8 cellular contexts compared by ENCODE assay signal in the genomic region with DNA sequence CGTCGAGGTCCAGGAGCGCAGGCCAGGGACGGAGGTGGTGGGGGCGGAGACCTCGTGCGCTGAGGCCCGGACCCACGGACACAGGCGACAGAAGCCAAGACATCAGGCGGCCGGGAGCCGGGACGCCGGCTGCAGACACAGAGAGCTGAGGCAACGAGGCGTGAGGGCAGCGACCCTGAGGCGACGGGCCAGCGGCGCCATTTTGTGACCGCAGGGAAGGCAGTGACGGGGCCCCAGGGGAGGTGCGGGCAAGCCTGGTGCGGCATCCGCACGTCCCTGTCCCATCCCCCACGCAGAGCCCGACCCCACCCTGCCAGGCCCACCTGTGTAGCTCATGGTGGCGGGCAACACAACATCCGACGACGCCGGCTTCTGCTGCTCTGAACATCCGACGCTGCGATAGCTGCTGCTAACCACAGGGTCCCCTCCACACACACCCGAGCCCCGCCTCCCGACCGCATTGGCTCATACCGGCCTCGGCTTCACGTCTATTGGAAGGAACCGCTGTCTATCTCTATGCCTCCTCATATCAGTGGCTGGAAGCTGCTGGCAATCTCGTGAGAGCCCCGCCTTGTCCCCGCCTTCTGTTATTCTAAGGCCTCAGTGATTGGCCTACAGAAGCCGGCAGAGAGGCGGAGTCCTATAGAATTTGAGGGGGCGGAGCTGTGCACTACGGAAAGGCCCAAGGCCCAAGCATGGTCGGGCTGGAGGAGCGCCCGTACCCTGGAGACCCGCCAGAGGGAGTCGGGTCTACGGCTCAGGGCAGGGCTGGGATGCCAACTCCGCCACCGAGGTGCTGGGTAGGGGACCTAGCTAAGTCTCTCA. TPM values are rescaled to one million over a fixed set of nuclear protein-coding genes. Genes with fewer than 3 reads are reported as not detected.
A peak's percentile ranks its signal among the peaks of the same experiment; 100 is the strongest.
DNase-seq lines count a peak whose midpoint lies in the region; ATAC-seq and TF ChIP-seq lines count a peak whose summit lies in the region.

A gene with protein sequence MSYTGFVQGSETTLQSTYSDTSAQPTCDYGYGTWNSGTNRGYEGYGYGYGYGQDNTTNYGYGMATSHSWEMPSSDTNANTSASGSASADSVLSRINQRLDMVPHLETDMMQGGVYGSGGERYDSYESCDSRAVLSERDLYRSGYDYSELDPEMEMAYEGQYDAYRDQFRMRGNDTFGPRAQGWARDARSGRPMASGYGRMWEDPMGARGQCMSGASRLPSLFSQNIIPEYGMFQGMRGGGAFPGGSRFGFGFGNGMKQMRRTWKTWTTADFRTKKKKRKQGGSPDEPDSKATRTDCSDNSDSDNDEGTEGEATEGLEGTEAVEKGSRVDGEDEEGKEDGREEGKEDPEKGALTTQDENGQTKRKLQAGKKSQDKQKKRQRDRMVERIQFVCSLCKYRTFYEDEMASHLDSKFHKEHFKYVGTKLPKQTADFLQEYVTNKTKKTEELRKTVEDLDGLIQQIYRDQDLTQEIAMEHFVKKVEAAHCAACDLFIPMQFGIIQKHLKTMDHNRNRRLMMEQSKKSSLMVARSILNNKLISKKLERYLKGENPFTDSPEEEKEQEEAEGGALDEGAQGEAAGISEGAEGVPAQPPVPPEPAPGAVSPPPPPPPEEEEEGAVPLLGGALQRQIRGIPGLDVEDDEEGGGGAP (minus strand): TSS at position 401 of the 825 bp plus-strand sequence. CDS start 65 bp downstream, at position 336.

- peak; percentile 92 for ATAC-seq in HG02763 (IDR thresholded peaks at IDR 0.05; ENCODE audit: unreplicated experiment)
- ATAC-seq in activated naive CD8-positive, alpha-beta T cell treated with anti-CD3 and anti-CD28 coated beads, Interleukin-2, amount 50 U/mL, for 24 hours = peak; percentile 98
- ATAC-seq in Right ventricle myocardium inferior = peak; percentile 98

- H3K4me3 Mint-ChIP-seq in activated naive CD8-positive, alpha-beta T cell treated with anti-CD3 and anti-CD28 coated beads, Interleukin-2, amount 50 U/mL, for 24 hours = peak within 1 kb of the TSS; percentile 95

- H3K27ac ChIP-seq in ovary (peak within 1 kb of the TSS; percentile 22 to 67), thyroid gland (peak within 1 kb of the TSS; percentile 82 to 92 (median 90))

- DNase-seq in NCI-H1417 treated with DMSO at 0.1 percent for 48 hours (lab: John Stamatoyannopoulos, UW) (peak; percentile 100), SW480 (ENCODE audit: low spot score) (peak; percentile 100), Right ventricle myocardium inferior (ENCODE audit: missing footprints) (peak; percentile 99), ovary (peak; percentile 97 to 99 (median 98)), thyroid gland (peak; percentile 99 to 100)
- DNase-seq in activated naive CD8-positive, alpha-beta T cell treated with anti-CD3 and anti-CD28 coated beads, Interleukin-2, amount 50 U/mL, for 24 hours = peak; percentile 98

- H3K4me3 ChIP-seq in ovary = peak within 1 kb of the TSS; percentile 99
- peak within 1 kb of the TSS; percentile 33 to 99 (median 56) for H3K4me3 ChIP-seq in thyroid gland (replicated peaks in 1 of 3)

- TF ChIP-seq CTCF in GM12874 (IDR thresholded peaks at IDR 0.05; ENCODE audit: insufficient read depth, low read depth, low read length) (peak; percentile 82), ovary (IDR thresholded peaks at IDR 0.05) (peak; percentile 37 to 56 (median 49)), thyroid gland (IDR thresholded peaks at IDR 0.05) (peak in 4 of 6 experiments; percentile 47 to 66 (median 54))

- TF ChIP-seq POLR2A in ovary (IDR thresholded peaks at IDR 0.05) (peak; percentile 83), thyroid gland (IDR thresholded peaks at IDR 0.05) (peak; percentile 54 to 93)

- TF ChIP-seq EP300 in ovary (IDR thresholded peaks at IDR 0.05) = no peak

- peaks cover 25% of the 10 kb centered on the region for H3K4me1 ChIP-seq in ovary (ENCODE audit: insufficient read depth)
- H3K4me1 ChIP-seq in thyroid gland = peaks cover 31 to 40% of the 10 kb centered on the region in 2 donors

- no peaks in the 10 kb centered on the region for H3K9me3 Mint-ChIP-seq in activated naive CD8-positive, alpha-beta T cell treated with anti-CD3 and anti-CD28 coated beads, Interleukin-2, amount 50 U/mL, for 24 hours

- intact Hi-C loops in Right ventricle myocardium inferior (cut with DNase I) (loop anchor here (1.0 to 5.0 kb wide), 3 partner anchors 14 to 138 kb away; no protein-coding TSS in a partner anchor), ovary (cut with DNase I) (loop anchor here in 1 of 4 donors (5.0 kb wide), 1 partner anchor 86 kb away; a partner anchor contains a TSS), thyroid gland (cut with DNase I) (loop anchor here (5.0 to 10.0 kb wide), 2 partner anchors 36 to 154 kb away; no protein-coding TSS in a partner anchor)

- WGBS in ovary, 3 donors = 0% methylated on average over 60 to 61 of the region's 61 CpGs
- 0 to 1% methylated on average over 19 to 45 of the region's 61 CpGs for WGBS in thyroid gland, 2 donors

- H3K4me1 Mint-ChIP-seq in activated naive CD8-positive, alpha-beta T cell treated with anti-CD3 and anti-CD28 coated beads, Interleukin-2, amount 50 U/mL, for 24 hours = peaks cover 38% of the 10 kb centered on the region

- no peaks in the 10 kb centered on the region for H3K27me3 Mint-ChIP-seq in activated naive CD8-positive, alpha-beta T cell treated with anti-CD3 and anti-CD28 coated beads, Interleukin-2, amount 50 U/mL, for 24 hours

- H3K36me3 ChIP-seq in ovary (no peaks in the 10 kb centered on the region), thyroid gland (peaks cover 14 to 16% of the 10 kb centered on the region in 2 donors)

- H3K36me3 Mint-ChIP-seq in activated naive CD8-positive, alpha-beta T cell treated with anti-CD3 and anti-CD28 coated beads, Interleukin-2, amount 50 U/mL, for 24 hours (ENCODE audit: low read depth) = peaks cover 29% of the 10 kb centered on the region

- no peaks in the 10 kb centered on the region for H3K27me3 ChIP-seq in ovary
- H3K27me3 ChIP-seq in thyroid gland = no peaks in the 10 kb centered on the region

- H3K9me3 ChIP-seq in ovary (no peaks in the 10 kb centered on the region), thyroid gland (no peaks in the 10 kb centered on the region)

- peak within 1 kb of the TSS; percentile 98 for H3K27ac Mint-ChIP-seq in activated naive CD8-positive, alpha-beta T cell treated with anti-CD3 and anti-CD28 coated beads, Interleukin-2, amount 50 U/mL, for 24 hours

RNA-seq across cellular contexts. Expression of the gene that starts here (rescaled TPM):
- 76.7 TPM for total RNA-seq in Right ventricle myocardium inferior
- total RNA-seq in ovary = 100 to 1,000 TPM in 3 of 7 donors, 10 to 100 TPM in 4; 85.9 to 121 (median 93.2) TPM
- polyA plus RNA-seq in ovary = 10 to 100 TPM; 70.3 to 78.5 TPM
- 100 to 1,000 TPM; 122 to 272 (median 204) TPM for total RNA-seq in thyroid gland

Comparison
In these comparisons a context has a peak if more than half of its experiments do, and no peak if none do; other contexts are left out.
1. Peak in every context shown above with its lines: DNase-seq, ATAC-seq, H3K4me3 ChIP-seq and H3K27ac ChIP-seq.